In genomic region chr16:52247737-52248136, GRCh38 we compare ENCODE assay signal across 26 cellular contexts.
"Had no signal": no experiment of that assay in that cellular context is flagged by ENCODE, and none has a peak within 500 bp of the region (broad histone marks: within the 10 kb centered on the region; RNA-seq: fewer than 3 reads in every experiment).

No MANE protein-coding gene starts in this region.

- H3K9me3 ChIP-seq: colonic mucosa had no signal

- H3K4me1 ChIP-seq: colonic mucosa, esophagus squamous epithelium, gastrocnemius medialis, heart right ventricle, left lung, lower lobe of right lung had no signal

- FAIRE-seq: endometrium, islet of Langerhans, keratinocyte had no signal

- ATAC-seq: effector memory CD8-positive, alpha-beta T cell; esophagus mucosa; gastrocnemius medialis; heart right ventricle; left cardiac atrium; left lung; left ventricle myocardium superior; lower lobe of right lung; mucosa of descending colon had no signal

- H3K4me3 ChIP-seq: colonic mucosa, esophagus squamous epithelium, gastrocnemius medialis, heart right ventricle, left lung, lower lobe of right lung, mucosa of descending colon had no signal

- H3K36me3 ChIP-seq: colonic mucosa, esophagus squamous epithelium, gastrocnemius medialis, heart right ventricle, left lung, lower lobe of right lung had no signal

- H3K27ac ChIP-seq: colonic mucosa, epithelial cell of prostate, esophagus squamous epithelium, gastrocnemius medialis, heart right ventricle, left lung, lower lobe of right lung had no signal

- DNase-seq: colonic mucosa; cortex of kidney; effector CD8-positive, alpha-beta T cell; effector memory CD8-positive, alpha-beta T cell; endodermal cell; erythroblast; esophagus squamous epithelium; foreskin fibroblast; foreskin melanocyte; gastrocnemius medialis; glutamatergic neuron; head of caudate nucleus; heart right ventricle; hippocampal formation; left cardiac atrium; left lung; left ventricle myocardium superior; lower lobe of right lung; mesenchymal stem cell; mucosa of descending colon; naive B cell had no signal
